Comparison of ENCODE assay signal across 19 cellular contexts in the genomic region with DNA sequence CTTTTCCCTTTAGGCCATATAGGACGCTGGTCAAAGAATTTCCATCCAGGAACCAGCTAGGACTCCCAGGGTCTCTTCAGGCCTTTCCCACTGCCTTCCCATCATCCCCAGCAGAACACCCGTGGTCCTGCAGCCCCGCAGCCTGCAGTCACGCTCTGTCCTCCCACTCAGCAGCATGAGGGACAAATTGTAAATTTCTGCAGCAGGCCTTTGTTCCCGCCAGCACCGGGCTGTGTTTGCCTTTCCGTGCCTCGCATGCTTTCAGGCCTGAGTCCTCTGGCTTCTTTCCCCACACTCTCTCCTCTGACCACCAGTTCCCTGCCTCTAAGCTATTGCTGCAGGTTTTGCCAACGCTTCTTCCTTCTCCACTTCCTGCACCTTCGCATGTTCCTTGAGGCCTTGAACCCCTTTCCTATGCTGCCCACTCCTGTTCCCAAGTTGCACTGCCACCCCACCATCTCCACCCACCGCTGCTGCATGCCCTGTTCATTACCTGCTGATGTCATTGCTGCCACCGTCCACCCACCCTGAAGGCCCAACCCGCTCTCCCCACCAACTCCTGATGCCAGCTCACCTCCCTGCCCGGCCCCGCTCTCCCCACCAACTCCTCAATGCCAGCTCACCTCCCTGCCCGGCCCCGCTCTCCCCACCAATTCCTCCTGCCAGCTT. TPM values are rescaled to one million over a fixed set of nuclear protein-coding genes. Genes with fewer than 3 reads are reported as not detected.
DNase-seq lines count a peak whose midpoint lies in the region; ATAC-seq and TF ChIP-seq lines count a peak whose summit lies in the region.
"Had no signal": no experiment of that assay in that cellular context is flagged by ENCODE, and none has a peak within 500 bp of the region (broad histone marks: within the 10 kb centered on the region; RNA-seq: fewer than 3 reads in every experiment).

No MANE protein-coding gene starts in this region.

- H3K9me3 Mint-ChIP-seq in activated T-cell treated with anti-CD3 and anti-CD28 coated beads, Interleukin-2, amount 50 U/mL, for 4 hours = no peaks in the 10 kb centered on the region
- H3K9me3 Mint-ChIP-seq in endothelial cell (ENCODE audit: unreplicated experiment) = no peaks in the 10 kb centered on the region
- peaks cover 3% of the 10 kb centered on the region for H3K9me3 Mint-ChIP-seq in stimulated activated effector memory CD8-positive, alpha-beta T cell treated with anti-CD3 and anti-CD28 coated beads, Interleukin-12 subunit alpha, Interleukin-12 subunit beta, amount 100 ng/mL, for 72 hours
- no peaks in the 10 kb centered on the region for H3K9me3 Mint-ChIP-seq in activated naive CD4-positive, alpha-beta T cell treated with anti-CD3 and anti-CD28 coated beads, Interleukin-2, amount 10 ng/mL, durations not matched to agents 7 days and 5 days

- H3K4me1 Mint-ChIP-seq in activated T-cell treated with anti-CD3 and anti-CD28 coated beads, Interleukin-2, amount 50 U/mL, for 4 hours (ENCODE audit: low read depth) = peaks cover 35% of the 10 kb centered on the region
- H3K4me1 Mint-ChIP-seq in endothelial cell (ENCODE audit: unreplicated experiment) = peaks cover 12% of the 10 kb centered on the region
- H3K4me1 Mint-ChIP-seq in stimulated activated effector memory CD8-positive, alpha-beta T cell treated with anti-CD3 and anti-CD28 coated beads, Interleukin-12 subunit alpha, Interleukin-12 subunit beta, amount 100 ng/mL, for 72 hours = peaks cover 30% of the 10 kb centered on the region
- H3K4me1 Mint-ChIP-seq in activated naive CD4-positive, alpha-beta T cell treated with anti-CD3 and anti-CD28 coated beads, Interleukin-2, amount 10 ng/mL, durations not matched to agents 7 days and 5 days = peaks cover 33% of the 10 kb centered on the region

- TF ChIP-seq CTCF in endothelial cell (IDR thresholded peaks at IDR 0.05; ENCODE audit: unreplicated experiment) = no peak

- H3K9me3 ChIP-seq in KOPT-K1 (ENCODE audit: insufficient read depth, low read length, poor library complexity, severe bottlenecking) = no peaks in the 10 kb centered on the region
- H3K9me3 ChIP-seq: heart left ventricle, pancreas, right lobe of liver had no signal

- peaks cover 7% of the 10 kb centered on the region for H3K36me3 Mint-ChIP-seq in activated T-cell treated with anti-CD3 and anti-CD28 coated beads, Interleukin-2, amount 50 U/mL, for 4 hours (ENCODE audit: insufficient read depth)
- H3K36me3 Mint-ChIP-seq in endothelial cell (ENCODE audit: low read depth, unreplicated experiment) = peaks cover 8% of the 10 kb centered on the region
- peaks cover 5% of the 10 kb centered on the region for H3K36me3 Mint-ChIP-seq in stimulated activated effector memory CD8-positive, alpha-beta T cell treated with anti-CD3 and anti-CD28 coated beads, Interleukin-12 subunit alpha, Interleukin-12 subunit beta, amount 100 ng/mL, for 72 hours
- H3K36me3 Mint-ChIP-seq in activated naive CD4-positive, alpha-beta T cell treated with anti-CD3 and anti-CD28 coated beads, Interleukin-2, amount 10 ng/mL, durations not matched to agents 7 days and 5 days = peaks cover 5% of the 10 kb centered on the region

- H3K27me3 Mint-ChIP-seq in activated T-cell treated with anti-CD3 and anti-CD28 coated beads, Interleukin-2, amount 50 U/mL, for 4 hours (ENCODE audit: low read depth) = no peaks in the 10 kb centered on the region
- peaks cover 23% of the 10 kb centered on the region for H3K27me3 Mint-ChIP-seq in endothelial cell (ENCODE audit: unreplicated experiment)
- H3K27me3 Mint-ChIP-seq in activated naive CD4-positive, alpha-beta T cell treated with anti-CD3 and anti-CD28 coated beads, Interleukin-2, amount 10 ng/mL, durations not matched to agents 7 days and 5 days = no peaks in the 10 kb centered on the region
- H3K27me3 Mint-ChIP-seq: dendritic cell treated with granulocyte-macrophage colony-stimulating factor and Interleukin-4, amounts not matched to agents 40 ng/mL and 50 ng/mL, for 4 days; naive thymus-derived CD4-positive, alpha-beta T cell had no signal

- CTCF ChIA-PET in activated naive CD4-positive, alpha-beta T cell treated with anti-CD3 and anti-CD28 coated beads, Interleukin-2, amount 10 ng/mL, durations not matched to agents 7 days and 5 days (lab: Charles Lee) = no interaction called here

- no peaks in the 10 kb centered on the region for H3K36me3 ChIP-seq in KOPT-K1 (ENCODE audit: insufficient read depth, low read length)
- H3K36me3 ChIP-seq: heart left ventricle, pancreas, right lobe of liver had no signal

- peak overlapping the region; percentile 51 for H3K27ac ChIP-seq in KOPT-K1 (ENCODE audit: low read depth, low read length, poor library complexity, severe bottlenecking)
- H3K27ac ChIP-seq: C4-2B, heart left ventricle, pancreas, right lobe of liver had no signal

- no peak for ATAC-seq in activated T-cell treated with anti-CD3 and anti-CD28 coated beads, Interleukin-2, amount 50 U/mL, for 4 hours
- no peak for ATAC-seq in stimulated activated effector memory CD8-positive, alpha-beta T cell treated with anti-CD3 and anti-CD28 coated beads, Interleukin-12 subunit alpha, Interleukin-12 subunit beta, amount 100 ng/mL, for 72 hours
- ATAC-seq in HG03439 (IDR thresholded peaks at IDR 0.05; ENCODE audit: unreplicated experiment) = no peak
- ATAC-seq: heart left ventricle, right lobe of liver, Right ventricle myocardium inferior had no signal

- DNase-seq in activated T-cell treated with anti-CD3 and anti-CD28 coated beads, Interleukin-2, amount 50 U/mL, for 4 hours = no peak
- DNase-seq in activated T-cell treated with anti-CD3 and anti-CD28 coated beads, Interleukin-2, amount 50 U/mL, for 1 hour = no peak
- no peak for DNase-seq in endothelial cell (ENCODE audit: low spot score)
- peak in 1 of 2 donors; percentile 40 for DNase-seq in stimulated activated effector memory CD8-positive, alpha-beta T cell treated with anti-CD3 and anti-CD28 coated beads, Interleukin-12 subunit alpha, Interleukin-12 subunit beta, amount 100 ng/mL, for 72 hours (ENCODE audit: low spot score in 2 of 2)
- DNase-seq in activated naive CD4-positive, alpha-beta T cell treated with anti-CD3 and anti-CD28 coated beads, Interleukin-2, amount 10 ng/mL, durations not matched to agents 7 days and 5 days = no peak
- DNase-seq in cortex of kidney (lab: John Stamatoyannopoulos, UW) = no peak
- DNase-seq: activated effector memory CD4-positive, alpha-beta T cell treated with anti-CD3 and anti-CD28 coated beads, Interleukin-2, amount 50 U/mL, for 16 hours; heart left ventricle; mesendoderm; NCI-H1105; NCI-H2029; pancreas; right lobe of liver had no signal

- H3K27ac Mint-ChIP-seq in endothelial cell (ENCODE audit: unreplicated experiment) = no peak overlapping the region
- peak overlapping the region; percentile 48 for H3K27ac Mint-ChIP-seq in stimulated activated effector memory CD8-positive, alpha-beta T cell treated with anti-CD3 and anti-CD28 coated beads, Interleukin-12 subunit alpha, Interleukin-12 subunit beta, amount 100 ng/mL, for 72 hours
- H3K27ac Mint-ChIP-seq in activated naive CD4-positive, alpha-beta T cell treated with anti-CD3 and anti-CD28 coated beads, Interleukin-2, amount 10 ng/mL, durations not matched to agents 7 days and 5 days = no peak overlapping the region
- H3K27ac Mint-ChIP-seq: dendritic cell treated with granulocyte-macrophage colony-stimulating factor and Interleukin-4, amounts not matched to agents 40 ng/mL and 50 ng/mL, for 4 days had no signal

- H3K4me3 Mint-ChIP-seq in activated T-cell treated with anti-CD3 and anti-CD28 coated beads, Interleukin-2, amount 50 U/mL, for 4 hours = peak overlapping the region; percentile 17
- peak overlapping the region; percentile 62 for H3K4me3 Mint-ChIP-seq in endothelial cell (ENCODE audit: unreplicated experiment)
- no peak overlapping the region for H3K4me3 Mint-ChIP-seq in stimulated activated effector memory CD8-positive, alpha-beta T cell treated with anti-CD3 and anti-CD28 coated beads, Interleukin-12 subunit alpha, Interleukin-12 subunit beta, amount 100 ng/mL, for 72 hours
- H3K4me3 Mint-ChIP-seq in activated naive CD4-positive, alpha-beta T cell treated with anti-CD3 and anti-CD28 coated beads, Interleukin-2, amount 10 ng/mL, durations not matched to agents 7 days and 5 days = no peak overlapping the region
- H3K4me3 Mint-ChIP-seq: dendritic cell treated with granulocyte-macrophage colony-stimulating factor and Interleukin-4, amounts not matched to agents 40 ng/mL and 50 ng/mL, for 4 days had no signal

RNA-seq across cellular contexts. Expression of a gene that starts 49.8 kb away (rescaled TPM):
- 10 to 100 TPM; 43.7 to 67.3 (median 49.4) TPM for total RNA-seq in activated T-cell treated with anti-CD3 and anti-CD28 coated beads, Interleukin-2, amount 50 U/mL, for 4 hours
- 11.6 TPM for total RNA-seq in endothelial cell (ENCODE audit: unreplicated experiment)

Comparison
In these comparisons a context has a peak if more than half of its experiments do, and no peak if none do; other contexts are left out.
1. H3K4me3 Mint-ChIP-seq: peak in activated T-cell treated with anti-CD3 and anti-CD28 coated beads, Interleukin-2, amount 50 U/mL, for 4 hours (single experiment) and endothelial cell (single experiment); none in stimulated activated effector memory CD8-positive, alpha-beta T cell treated with anti-CD3 and anti-CD28 coated beads, Interleukin-12 subunit alpha, Interleukin-12 subunit beta, amount 100 ng/mL, for 72 hours (single experiment) and activated naive CD4-positive, alpha-beta T cell treated with anti-CD3 and anti-CD28 coated beads, Interleukin-2, amount 10 ng/mL, durations not matched to agents 7 days and 5 days (single experiment).